In genomic region chr4:174358823-174359222, GRCh38 we compare ENCODE assay signal across 8 cellular contexts.
DNase-seq lines count a peak whose midpoint lies in the region; ATAC-seq and TF ChIP-seq lines count a peak whose summit lies in the region.

No MANE protein-coding gene starts in this region.

- peak; percentile 18 for DNase-seq in GM06990 (ENCODE audit: extremely low read depth, insufficient read length)
- peak; percentile 87 for DNase-seq in epithelial cell of prostate (ENCODE audit: low read depth, low spot score)
- no peak for DNase-seq in HT-29 (ENCODE audit: low spot score)
- no peak for DNase-seq in NCI-H2029 (lab: John Stamatoyannopoulos, UW)
- DNase-seq in NCI-H526 (lab: John Stamatoyannopoulos, UW) = no peak
- DNase-seq in NCI-H2107 (lab: John Stamatoyannopoulos, UW) = no peak

- peak overlapping the region; percentile 59 for H3K27ac ChIP-seq in epithelial cell of prostate

- no peak overlapping the region for H3K4me3 ChIP-seq in GM06990 (replicated peaks; ENCODE audit: low read depth, low read length)

- peak; percentile 98 for ATAC-seq in GM21390 (IDR thresholded peaks at IDR 0.05; ENCODE audit: unreplicated experiment)
- ATAC-seq in HG03520 (IDR thresholded peaks at IDR 0.05; ENCODE audit: unreplicated experiment) = peak; percentile 98

- no peaks in the 10 kb centered on the region for H3K36me3 ChIP-seq in GM06990 (ENCODE audit: control insufficient read depth, insufficient read depth, low read length)

- no peaks in the 10 kb centered on the region for H3K27me3 ChIP-seq in GM06990 (replicated peaks; ENCODE audit: control insufficient read depth, insufficient read depth, low read length)

- no peak for TF ChIP-seq CTCF in GM06990 (IDR thresholded peaks at IDR 0.05; ENCODE audit: insufficient read depth, low read length, poor library complexity, severe bottlenecking)

Comparison
In these comparisons a context has a peak if more than half of its experiments do, and no peak if none do; other contexts are left out.
1. DNase-seq: peak in GM06990 (single experiment) and epithelial cell of prostate (single experiment); none in HT-29 (single experiment), NCI-H2029 (single experiment), NCI-H526 (0 of 2) and NCI-H2107 (single experiment).